ENCODE assay signal across 28 cellular contexts in genomic region chr1:9493326-9493725, GRCh38. TPM values are rescaled to one million over a fixed set of nuclear protein-coding genes. Genes with fewer than 3 reads are reported as not detected.
DNase-seq lines count a peak whose midpoint lies in the region; ATAC-seq, FAIRE-seq and TF ChIP-seq lines count a peak whose summit lies in the region.
"Had no signal": no experiment of that assay in that cellular context is flagged by ENCODE, and none has a peak within 500 bp of the region (broad histone marks: within the 10 kb centered on the region; RNA-seq: fewer than 3 reads in every experiment).

No MANE protein-coding gene starts in this region.

- H3K27me3 ChIP-seq in K562 (ENCODE audit: control insufficient read depth in 2 of 2, insufficient read depth in 2 of 2, low read length in 2 of 2) = peaks cover 11 to 54% of the 10 kb centered on the region in 2 experiments; a peak in 4 of 5 replicates
- peaks cover 25% of the 10 kb centered on the region for H3K27me3 ChIP-seq in neural progenitor cell
- H3K27me3 ChIP-seq: BE2C, BLaER1 had no signal

- peaks cover 4% of the 10 kb centered on the region for H3K27me3 Mint-ChIP-seq in activated CD4-positive, alpha-beta memory T cell treated with anti-CD3 and anti-CD28 coated beads for 36 hours
- peaks cover 9% of the 10 kb centered on the region for H3K27me3 Mint-ChIP-seq in activated CD4-positive, alpha-beta memory T cell treated with anti-CD3 and anti-CD28 coated beads, Interleukin-2, amount 10 ng/mL, durations not matched to agents 7 days and 5 days
- H3K27me3 Mint-ChIP-seq in neural progenitor cell (ENCODE audit: insufficient read depth, low read depth) = peaks cover 7% of the 10 kb centered on the region
- peaks cover 3% of the 10 kb centered on the region for H3K27me3 Mint-ChIP-seq in activated T-helper 17 cell treated with anti-CD3 and anti-CD28 coated beads, Interleukin-2, amount 50 U/mL, for 72 hours

- TF ChIP-seq RAD21 in K562 (CRISPR knock-in tag; conservative IDR thresholded peaks at IDR 0.05 in 1 of 2, IDR thresholded peaks at IDR 0.05 in 1 of 2) = no peak

- no peaks in the 10 kb centered on the region for H3K36me3 ChIP-seq in K562 (ENCODE audit: control insufficient read depth, insufficient read depth, low read length)
- H3K36me3 ChIP-seq in neural progenitor cell = no peaks in the 10 kb centered on the region
- H3K36me3 ChIP-seq: BE2C, BLaER1 had no signal

- no peak for ATAC-seq in K562
- no peak for ATAC-seq in activated T-helper 17 cell treated with anti-CD3 and anti-CD28 coated beads, Interleukin-2, amount 50 U/mL, for 72 hours (replicated peaks)
- ATAC-seq: GM12878 had no signal

- peaks cover 6% of the 10 kb centered on the region; the same call in 1 of the 2 replicates for H4K20me1 ChIP-seq in K562 (replicated peaks; ENCODE audit: control insufficient read depth, insufficient read depth, low read length)
- no peaks in the 10 kb centered on the region for H4K20me1 ChIP-seq in neural progenitor cell (ENCODE audit: low read depth)
- H4K20me1 ChIP-seq: BLaER1 had no signal

- no TSS peak for BruUV-seq in K562 (replicated peaks; lab: Mats Ljungman, UMichigan)

- WGBS in K562 (ENCODE audit: insufficient coverage, low coverage, missing lambda C conversion rate) = 30% methylated on average over 6 of the region's 6 CpGs

- no peak overlapping the region for H3K4me3 Mint-ChIP-seq in activated CD4-positive, alpha-beta memory T cell treated with anti-CD3 and anti-CD28 coated beads for 36 hours
- no peak overlapping the region for H3K4me3 Mint-ChIP-seq in activated CD4-positive, alpha-beta memory T cell treated with anti-CD3 and anti-CD28 coated beads, Interleukin-2, amount 10 ng/mL, durations not matched to agents 7 days and 5 days
- no peak overlapping the region for H3K4me3 Mint-ChIP-seq in neural progenitor cell
- no peak overlapping the region for H3K4me3 Mint-ChIP-seq in activated T-helper 17 cell treated with anti-CD3 and anti-CD28 coated beads, Interleukin-2, amount 50 U/mL, for 72 hours
- H3K4me3 Mint-ChIP-seq: CD14-positive monocyte; CD4-positive, alpha-beta memory T cell; CD4-positive, CD25-positive, alpha-beta regulatory T cell; CD8-positive, alpha-beta memory T cell had no signal

- H3K4me1 ChIP-seq in K562 (replicated peaks in 1 of 2; ENCODE audit: control insufficient read depth in 2 of 2, insufficient read depth in 2 of 2, low read length in 2 of 2) = peaks cover 4 to 8% of the 10 kb centered on the region in 2 experiments; a peak in 3 of 5 replicates
- no peaks in the 10 kb centered on the region for H3K4me1 ChIP-seq in neural progenitor cell
- H3K4me1 ChIP-seq: BE2C had no signal

- intact Hi-C loops in activated CD4-positive, alpha-beta memory T cell treated with anti-CD3 and anti-CD28 coated beads for 36 hours (cut with micrococcal nuclease) = loop anchor here (10.0 kb wide), 1 partner anchor 379 kb away; no protein-coding TSS in a partner anchor
- intact Hi-C loops in K562 (cut with micrococcal nuclease) = loop anchor here (10.0 kb wide), 2 partner anchors 371 to 379 kb away; no protein-coding TSS in a partner anchor

- no peaks in the 10 kb centered on the region for H3K9me3 ChIP-seq in K562 (replicated peaks; ENCODE audit: control insufficient read depth, insufficient read depth, low read depth, low read length)
- H3K9me3 ChIP-seq in neural progenitor cell (ENCODE audit: low read depth) = no peaks in the 10 kb centered on the region
- H3K9me3 ChIP-seq: BE2C, BLaER1 had no signal

- DNase-seq in activated CD4-positive, alpha-beta memory T cell treated with anti-CD3 and anti-CD28 coated beads for 36 hours = no peak
- no peak for DNase-seq in activated CD4-positive, alpha-beta memory T cell treated with anti-CD3 and anti-CD28 coated beads, Interleukin-2, amount 10 ng/mL, durations not matched to agents 7 days and 5 days
- DNase-seq in K562 (ENCODE audit: extremely low read depth in 1 of 4, low spot score in 3 of 4) (no peak), neural progenitor cell (ENCODE audit: low spot score) (no peak), ureter (ENCODE audit: low spot score) (no peak), NCI-H187 (lab: John Stamatoyannopoulos, UW) (no peak)
- DNase-seq: 8988T; ACHN; BE2C; C1 segment of cervical spinal cord; CD4-positive, alpha-beta memory T cell; CD4-positive, CD25-positive, alpha-beta regulatory T cell; CD8-positive, alpha-beta memory T cell; COR-L47; DMS 273 treated with DMSO at 0.1 percent for 48 hours; DMS153; DMS53; DMS79; DND-41; EL; GDM1 had no signal

- no peaks in the 10 kb centered on the region for H3K9me3 Mint-ChIP-seq in activated CD4-positive, alpha-beta memory T cell treated with anti-CD3 and anti-CD28 coated beads for 36 hours
- no peaks in the 10 kb centered on the region for H3K9me3 Mint-ChIP-seq in activated CD4-positive, alpha-beta memory T cell treated with anti-CD3 and anti-CD28 coated beads, Interleukin-2, amount 10 ng/mL, durations not matched to agents 7 days and 5 days
- H3K9me3 Mint-ChIP-seq in neural progenitor cell = no peaks in the 10 kb centered on the region
- H3K9me3 Mint-ChIP-seq in activated T-helper 17 cell treated with anti-CD3 and anti-CD28 coated beads, Interleukin-2, amount 50 U/mL, for 72 hours = no peaks in the 10 kb centered on the region
- H3K9me3 Mint-ChIP-seq: CD4-positive, alpha-beta memory T cell; CD8-positive, alpha-beta memory T cell had no signal

- no peak for TF ChIP-seq EP300 in K562 (IDR thresholded peaks at IDR 0.05; ENCODE audit: low read length)

- POLR2A ChIA-PET in activated CD4-positive, alpha-beta memory T cell treated with anti-CD3 and anti-CD28 coated beads for 36 hours (lab: Charles Lee) = no interaction called here
- POLR2A ChIA-PET in activated CD4-positive, alpha-beta memory T cell treated with anti-CD3 and anti-CD28 coated beads, Interleukin-2, amount 10 ng/mL, durations not matched to agents 7 days and 5 days (lab: Charles Lee) = no interaction called here
- POLR2A ChIA-PET in K562 (lab: Yijun Ruan, JAX) = interaction anchor here (1.3 kb wide), 1 partner anchor 228 kb away, joined by 5 read pairs; no protein-coding TSS in a partner anchor

- H3K4me2 ChIP-seq in K562 (ENCODE audit: insufficient read depth, low read length) = no peak overlapping the region
- H3K4me2 ChIP-seq in neural progenitor cell = no peak overlapping the region
- H3K4me2 ChIP-seq: BLaER1 had no signal

- no peak for TF ChIP-seq CTCF in K562 (IDR thresholded peaks at IDR 0.05 in 2 of 3, conservative IDR thresholded peaks at IDR 0.05 in 1 of 3; ENCODE audit: insufficient read depth in 2 of 3, low read depth in 1 of 3, low read length in 3 of 3)
- no peak for TF ChIP-seq CTCF in neural progenitor cell (IDR thresholded peaks at IDR 0.05)

- H3K9me1 ChIP-seq in K562 (ENCODE audit: control insufficient read depth, insufficient read depth, low read length) = no peaks in the 10 kb centered on the region

- no peak overlapping the region for H3K4me3 ChIP-seq in K562
- no peak overlapping the region for H3K4me3 ChIP-seq in neural progenitor cell
- H3K4me3 ChIP-seq: BLaER1, GM12878 had no signal

- H3F3A ChIP-seq in neural progenitor cell (ENCODE audit: low read depth) = no peaks in the 10 kb centered on the region

- FAIRE-seq in K562 (lab: Jason Lieb, UNC) = no peak
- FAIRE-seq: A204.1, GM12878, GM12892, GM18507 had no signal

- TF ChIP-seq POLR2A in K562 (conservative IDR thresholded peaks at IDR 0.05) = no peak

- in situ Hi-C loops in K562 (cut with MboI) = loop anchor here (5.0 kb wide), 1 partner anchor 206 kb away; no protein-coding TSS in a partner anchor

- H2AFZ ChIP-seq in K562 (ENCODE audit: low read depth, low read length) (no peak overlapping the region), neural progenitor cell (replicated peaks) (no peak overlapping the region)

- H3K27ac ChIP-seq in K562 (ENCODE audit: extremely low read depth, low read depth, low read length) = no peak overlapping the region
- no peak overlapping the region for H3K27ac ChIP-seq in neural progenitor cell
- H3K27ac ChIP-seq: BLaER1 had no signal

- peak overlapping the region; percentile 8 for H3K27ac Mint-ChIP-seq in activated CD4-positive, alpha-beta memory T cell treated with anti-CD3 and anti-CD28 coated beads for 36 hours
- no peak overlapping the region for H3K27ac Mint-ChIP-seq in activated CD4-positive, alpha-beta memory T cell treated with anti-CD3 and anti-CD28 coated beads, Interleukin-2, amount 10 ng/mL, durations not matched to agents 7 days and 5 days
- peak overlapping the region; percentile 83 for H3K27ac Mint-ChIP-seq in neural progenitor cell
- no peak overlapping the region for H3K27ac Mint-ChIP-seq in activated T-helper 17 cell treated with anti-CD3 and anti-CD28 coated beads, Interleukin-2, amount 50 U/mL, for 72 hours
- H3K27ac Mint-ChIP-seq: CD14-positive monocyte; CD4-positive, alpha-beta memory T cell; CD8-positive, alpha-beta memory T cell had no signal

- CTCF ChIA-PET in activated CD4-positive, alpha-beta memory T cell treated with anti-CD3 and anti-CD28 coated beads for 36 hours (lab: Charles Lee) = interaction anchor here (0.8 to 10.6 kb wide), 5 partner anchors 204 to 382 kb away, joined by 3 to 191 read pairs (median 19); no protein-coding TSS in a partner anchor
- CTCF ChIA-PET in activated CD4-positive, alpha-beta memory T cell treated with anti-CD3 and anti-CD28 coated beads, Interleukin-2, amount 10 ng/mL, durations not matched to agents 7 days and 5 days (lab: Charles Lee) = interaction anchor here (0.7 to 5.7 kb wide), 6 partner anchors 80 to 256 kb away, joined by 3 to 81 read pairs (median 4); no protein-coding TSS in a partner anchor
- CTCF ChIA-PET in K562 (lab: Yijun Ruan, JAX; ENCODE audit: low intra/inter-chr PET ratio) = interaction anchor here (1.2 to 3.5 kb wide), 2 partner anchors 80 to 83 kb away, joined by 3 to 40 read pairs; no protein-coding TSS in a partner anchor

- H3K79me2 ChIP-seq in K562 (ENCODE audit: control insufficient read depth, insufficient read depth, low read length) (no peaks in the 10 kb centered on the region), neural progenitor cell (ENCODE audit: low read depth) (no peaks in the 10 kb centered on the region)

- no peaks in the 10 kb centered on the region for H3K36me3 Mint-ChIP-seq in activated CD4-positive, alpha-beta memory T cell treated with anti-CD3 and anti-CD28 coated beads for 36 hours
- H3K36me3 Mint-ChIP-seq in activated CD4-positive, alpha-beta memory T cell treated with anti-CD3 and anti-CD28 coated beads, Interleukin-2, amount 10 ng/mL, durations not matched to agents 7 days and 5 days (ENCODE audit: low read depth) = no peaks in the 10 kb centered on the region
- no peaks in the 10 kb centered on the region for H3K36me3 Mint-ChIP-seq in neural progenitor cell
- H3K36me3 Mint-ChIP-seq in activated T-helper 17 cell treated with anti-CD3 and anti-CD28 coated beads, Interleukin-2, amount 50 U/mL, for 72 hours (ENCODE audit: low read depth) = no peaks in the 10 kb centered on the region
- H3K36me3 Mint-ChIP-seq: CD14-positive monocyte; CD4-positive, alpha-beta memory T cell; CD4-positive, CD25-positive, alpha-beta regulatory T cell; CD8-positive, alpha-beta memory T cell had no signal

- peak overlapping the region in 1 of 2 experiments; percentile 80; a peak in 2 of 4 replicates for H3K9ac ChIP-seq in K562 (ENCODE audit: insufficient read depth in 1 of 2, low read depth in 2 of 2, low read length in 2 of 2)
- no peak overlapping the region for H3K9ac ChIP-seq in neural progenitor cell
- H3K9ac ChIP-seq: BLaER1 had no signal

- H3K4me1 Mint-ChIP-seq in activated CD4-positive, alpha-beta memory T cell treated with anti-CD3 and anti-CD28 coated beads for 36 hours (ENCODE audit: low read depth) = peaks cover 3% of the 10 kb centered on the region
- peaks cover 17% of the 10 kb centered on the region for H3K4me1 Mint-ChIP-seq in activated CD4-positive, alpha-beta memory T cell treated with anti-CD3 and anti-CD28 coated beads, Interleukin-2, amount 10 ng/mL, durations not matched to agents 7 days and 5 days
- peaks cover 5% of the 10 kb centered on the region for H3K4me1 Mint-ChIP-seq in neural progenitor cell
- no peaks in the 10 kb centered on the region for H3K4me1 Mint-ChIP-seq in activated T-helper 17 cell treated with anti-CD3 and anti-CD28 coated beads, Interleukin-2, amount 50 U/mL, for 72 hours

RNA-seq across cellular contexts. Expression of gene SLC25A33, which starts 45.9 kb away (rescaled TPM):
- 1 to 10 TPM; 5.4 to 6.1 TPM for total RNA-seq in activated CD4-positive, alpha-beta memory T cell treated with anti-CD3 and anti-CD28 coated beads for 36 hours
- 1 to 10 TPM; 2.6 to 3.0 TPM for total RNA-seq in activated CD4-positive, alpha-beta memory T cell treated with anti-CD3 and anti-CD28 coated beads, Interleukin-2, amount 10 ng/mL, durations not matched to agents 7 days and 5 days
- 13.1 and 13.7 TPM in 2 replicates for total RNA-seq in K562 (2011; cell fraction: chromatin; rRNA removed; ENCODE audit: low replicate concordance)
- total RNA-seq in K562 (2011; cell fraction: nucleolus; rRNA removed) = 11.7 and 12.3 TPM in 2 replicates
- total RNA-seq in K562 (2011; cell fraction: nucleoplasm; rRNA removed) = 13.1 and 21.5 TPM in 2 replicates
- 22.7 and 23.5 TPM in 2 replicates for total RNA-seq in K562 (2014; rRNA removed)
- 23.5 and 24.2 TPM in 2 replicates for total RNA-seq in K562 (2014; rRNA removed; fragmentation: Illumina TruSeq; extraction: Trizol)
- total RNA-seq in K562 (2015; rRNA removed; fragmentation: Illumina TruSeq; extraction: Trizol) = 17.6 and 19.2 TPM in 2 replicates
- total RNA-seq in K562 (2021) = 20.7 and 20.9 TPM in 2 replicates
- polyA plus RNA-seq in K562 (2011; rRNA removed) = 11.9 and 14.9 TPM in 2 replicates
- 10.0 and 13.1 TPM in 2 replicates for polyA plus RNA-seq in K562 (2011; cell fraction: cytosol; rRNA removed)
- polyA plus RNA-seq in K562 (2011; cell fraction: nucleus; rRNA removed) = 6.2 and 7.7 TPM in 2 replicates
- polyA plus RNA-seq in K562 (2012) = 10.1 and 13.7 TPM in 2 replicates
- polyA plus RNA-seq in K562 (2014; fragmentation: Illumina TruSeq; extraction: Trizol) = 15.3 and 16.5 TPM in 2 replicates
- 1 to 10 TPM; 3.2 to 6.4 TPM for polyA plus RNA-seq in K562 (2014; fragmentation: Nextera tagmentation; extraction: Ambion mirVana)
- 17.5 and 21.6 TPM in 2 replicates for polyA plus RNA-seq in K562 (2014; rRNA removed)
- polyA minus RNA-seq in K562 (2011; rRNA and poly(A)+ RNA removed) = 11.2 and 12.4 TPM in 2 replicates
- 8.6 and 9.5 TPM in 2 replicates for polyA minus RNA-seq in K562 (2011; cell fraction: cytosol; rRNA and poly(A)+ RNA removed)
- polyA minus RNA-seq in K562 (2011; cell fraction: nucleus; rRNA and poly(A)+ RNA removed) = 4.7 and 5.8 TPM in 2 replicates
- 19.0 and 20.8 TPM in 2 replicates for total RNA-seq in neural progenitor cell (ENCODE audit: low replicate concordance)
- 3.9 TPM for total RNA-seq in ureter
- total RNA-seq in activated T-helper 17 cell treated with anti-CD3 and anti-CD28 coated beads, Interleukin-2, amount 50 U/mL, for 72 hours = 1 to 10 TPM; 3.6 to 7.6 TPM

Comparison
In these comparisons a context has a peak if more than half of its experiments do, and no peak if none do; other contexts are left out.
1. H3K27ac Mint-ChIP-seq: peak in activated CD4-positive, alpha-beta memory T cell treated with anti-CD3 and anti-CD28 coated beads for 36 hours (single experiment) and neural progenitor cell (single experiment); none in activated CD4-positive, alpha-beta memory T cell treated with anti-CD3 and anti-CD28 coated beads, Interleukin-2, amount 10 ng/mL, durations not matched to agents 7 days and 5 days (single experiment) and activated T-helper 17 cell treated with anti-CD3 and anti-CD28 coated beads, Interleukin-2, amount 50 U/mL, for 72 hours (single experiment).